28 cellular contexts compared by ENCODE assay signal in genomic region chr13:95801825-95802224, GRCh38.
"Had no signal": no experiment of that assay in that cellular context is flagged by ENCODE, and none has a peak within 500 bp of the region (broad histone marks: within the 10 kb centered on the region; RNA-seq: fewer than 3 reads in every experiment).

No MANE protein-coding gene starts in this region.

- ATAC-seq: naive thymus-derived CD8-positive, alpha-beta T cell; natural killer cell treated with Interleukin-12 subunit alpha and Interleukin-12 subunit beta and Interleukin-15 and Interleukin-18, amount 100 ng/mL, for 72 hours; pancreas; right cardiac atrium; sciatic nerve; stimulated activated memory B cell treated with anti-CD40 and anti-IgM and Interleukin-4, amounts not matched to agents 10 μg/mL and 1 μg/mL and 100 μg/mL, for 72 hours; stimulated activated naive CD8-positive, alpha-beta T cell treated with anti-CD3 and anti-CD28 coated beads, Interleukin-15, amount 100 ng/mL, for 72 hours; stimulated activated naive CD8-positive, alpha-beta T cell treated with anti-CD3 and anti-CD28 coated beads, Interleukin-15, Interleukin-2, amounts not matched to agents 100 U/mL and 50 U/mL, for 24 hours; upper lobe of right lung had no signal

- FAIRE-seq: pancreas had no signal

- H3K4me2 ChIP-seq: smooth muscle cell had no signal

- H3K36me3 ChIP-seq: pancreas, prostate gland, suprapubic skin, transverse colon, upper lobe of right lung, uterus had no signal

- H3K4me3 ChIP-seq: pancreas, prostate gland, skin epidermis, smooth muscle cell, spleen, suprapubic skin, testis, tibial artery, transverse colon, upper lobe of right lung, uterus had no signal

- DNase-seq: naive thymus-derived CD8-positive, alpha-beta T cell; nephron progenitor cell; nucleus accumbens; pancreas; right cardiac atrium; spleen; stimulated activated CD4-positive, alpha-beta T cell treated with anti-CD3 and anti-CD28 coated beads, Interleukin-12 subunit alpha, Interleukin-12 subunit beta, amount 100 ng/mL, for 4 hours; stimulated activated CD4-positive, alpha-beta T cell treated with anti-CD3 and anti-CD28 coated beads, Interleukin-1b, Interleukin-23, amount 100 ng/mL, for 48 hours; stimulated activated CD4-positive, alpha-beta T cell treated with anti-CD3 and anti-CD28 coated beads, Interleukin-4, amount 100 ng/mL, for 1 hour; stimulated activated CD4-positive, alpha-beta T cell treated with anti-CD3 and anti-CD28 coated beads, Interleukin-4, amount 100 ng/mL, for 4 hours; stimulated activated CD8-positive, alpha-beta memory T cell treated with anti-CD3 and anti-CD28 coated beads, Interleukin-4, amount 100 ng/mL, for 48 hours; stimulated activated naive CD4-positive, alpha-beta T cell; stimulated activated naive CD8-positive, alpha-beta T cell treated with anti-CD3 and anti-CD28 coated beads, Interleukin-15, amount 100 ng/mL, for 72 hours; stimulated activated naive CD8-positive, alpha-beta T cell treated with anti-CD3 and anti-CD28 coated beads, Interleukin-15, Interleukin-2, amounts not matched to agents 100 U/mL and 50 U/mL, for 24 hours; substantia nigra; testis; tibial artery; transverse colon; upper lobe of right lung; uterus had no signal

- H3K27ac ChIP-seq: neutrophil, pancreas, prostate gland, skin epidermis, spleen, suprapubic skin, testis, tibial artery, transverse colon, upper lobe of right lung, uterus had no signal

- H3K9me3 ChIP-seq: neutrophil, pancreas, prostate gland, suprapubic skin, testis had no signal

- H3K4me1 ChIP-seq: pancreas, prostate gland, spleen, suprapubic skin, testis, tibial artery, transverse colon, upper lobe of right lung, uterus had no signal

- H3K27me3 ChIP-seq: neutrophil, pancreas, spleen, suprapubic skin, testis, tibial artery, transverse colon, upper lobe of right lung, uterus had no signal
